ENCODE assay signal across 10 cellular contexts in genomic region chr4:40908297-40908696, GRCh38.
A peak's percentile ranks its signal among the peaks of the same experiment; 100 is the strongest.
DNase-seq lines count a peak whose midpoint lies in the region; ATAC-seq, FAIRE-seq and TF ChIP-seq lines count a peak whose summit lies in the region.
"Had no signal": no experiment of that assay in that cellular context is flagged by ENCODE, and none has a peak within 500 bp of the region (broad histone marks: within the 10 kb centered on the region; RNA-seq: fewer than 3 reads in every experiment).

No MANE protein-coding gene starts in this region.

- no peak overlapping the region for H2AK5ac ChIP-seq in H1 (ENCODE audit: low read depth, low read length)

- H3K18ac ChIP-seq in H1 (ENCODE audit: extremely low read depth, low read length): peak overlapping the region; percentile 65

- intact Hi-C loops in cardiac septum (cut with DNase I): no loop called here

- H3K9me3 ChIP-seq in HUES48 (ENCODE audit: control insufficient read depth, insufficient read depth, low read length) (no peaks in the 10 kb centered on the region), H1 (ENCODE audit: insufficient read depth in 2 of 2, low read depth in 1 of 2, low read length in 1 of 2) (no peaks in the 10 kb centered on the region)

- peaks cover 0 to 11% of the 10 kb centered on the region in 2 donors for H3K27me3 Mint-ChIP-seq in stimulated activated naive B cell treated with anti-CD40 and anti-IgM and Interleukin-4, amounts not matched to agents 10 μg/mL and 1 μg/mL and 100 μg/mL, for 72 hours

- CTCF ChIA-PET in H1 (lab: Charles Lee; ENCODE audit: partially characterized antibody): interaction anchor here (0.6 to 14.6 kb wide), 38 partner anchors 8 to 392 kb away, joined by 3 to 224 read pairs (median 4); partner anchors contain the start of genes APBB2 and UCHL1

- POLR2A ChIA-PET in H1 (lab: Charles Lee; ENCODE audit: partially characterized antibody): interaction anchor here (1.5 to 2.0 kb wide), 3 partner anchors 17 to 350 kb away, joined by 4 to 10 read pairs (median 4); partner anchors contain the start of gene UCHL1

- H3K36me3 ChIP-seq in HUES48 (ENCODE audit: control insufficient read depth, insufficient read depth, low read length) (no peaks in the 10 kb centered on the region), H1 (ENCODE audit: control insufficient read depth in 2 of 4, insufficient read depth in 4 of 4, low read length in 3 of 4) (no peaks in the 10 kb centered on the region)

- no peak for TF ChIP-seq POLR2A in H1 (IDR thresholded peaks at IDR 0.05; ENCODE audit: control extremely low read depth in 1 of 2, low read depth in 2 of 2, low read length in 2 of 2)

- H3K79me2 ChIP-seq in H1 (ENCODE audit: control insufficient read depth in 1 of 2, insufficient read depth in 2 of 2, low read length in 2 of 2): no peaks in the 10 kb centered on the region

- H3K4me2 ChIP-seq in H1 (ENCODE audit: insufficient read depth in 1 of 2, low read depth in 2 of 2, low read length in 2 of 2): peak overlapping the region in 1 of 2 experiments; percentile 44; a peak in 2 of 4 replicates

- no peak overlapping the region for H3K23ac ChIP-seq in H1 (ENCODE audit: insufficient read length)

- H2BK15ac ChIP-seq in H1 (ENCODE audit: low read length): no peak overlapping the region

- H2BK5ac ChIP-seq in H1 (ENCODE audit: low read depth, low read length): peak overlapping the region; percentile 6; the same call in 1 of the 2 replicates

- no peak overlapping the region for H4K91ac ChIP-seq in H1 (replicated peaks; ENCODE audit: insufficient read length, low read length)

- H4K8ac ChIP-seq in H1 (ENCODE audit: extremely low read depth, insufficient read depth, low read length): peak overlapping the region; percentile 1; the same call in 1 of the 2 replicates

- no peak overlapping the region for H2AFZ ChIP-seq in H1 (ENCODE audit: low read length)

- no peaks in the 10 kb centered on the region for H3K79me1 ChIP-seq in H1 (ENCODE audit: low read depth, low read length)

- no peak overlapping the region for H3K14ac ChIP-seq in H1 (ENCODE audit: insufficient read length)

- no peak for TF ChIP-seq EP300 in H1 (IDR thresholded peaks at IDR 0.05; ENCODE audit: borderline replicate concordance in 1 of 2, low read depth in 2 of 2, low read length in 2 of 2)

- no peaks in the 10 kb centered on the region for H4K20me1 ChIP-seq in H1 (replicated peaks in 1 of 2; ENCODE audit: control insufficient read depth in 1 of 2, insufficient read depth in 2 of 2, low read length in 2 of 2)

- H3K4me3 Mint-ChIP-seq in stimulated activated naive B cell treated with anti-CD40 and anti-IgM and Interleukin-4, amounts not matched to agents 10 μg/mL and 1 μg/mL and 100 μg/mL, for 72 hours: peak overlapping the region in 1 of 2 donors; percentile 33
- H3K4me3 Mint-ChIP-seq: T-helper 1 cell treated with Interleukin-12 subunit alpha and Interleukin-12 subunit beta and Interleukin-4 antibody, amounts not matched to agents 30 μg/mL and 1 μg/mL, for 36 hours had no signal

- H3K4me1 ChIP-seq in HUES48 (ENCODE audit: control insufficient read depth, insufficient read depth, low read length) (no peaks in the 10 kb centered on the region), H1 (replicated peaks in 1 of 4; ENCODE audit: control insufficient read depth in 3 of 4, insufficient read depth in 4 of 4, low read length in 3 of 4) (peaks cover 0 to 7% (median 4%) of the 10 kb centered on the region in 4 experiments; a peak in 5 of 7 replicates)

- peaks cover 40 to 60% of the 10 kb centered on the region in 2 donors for H3K4me1 Mint-ChIP-seq in stimulated activated naive B cell treated with anti-CD40 and anti-IgM and Interleukin-4, amounts not matched to agents 10 μg/mL and 1 μg/mL and 100 μg/mL, for 72 hours

- no peak overlapping the region for H3K56ac ChIP-seq in H1 (replicated peaks; ENCODE audit: insufficient read length, low read depth, low read length)

- ATAC-seq in stimulated activated naive B cell treated with anti-CD40 and anti-IgM and Interleukin-4, amounts not matched to agents 10 μg/mL and 1 μg/mL and 100 μg/mL, for 72 hours (replicated peaks): peak in 1 of 2 donors; percentile 3

- peak; percentile 80 for DNase-seq in DMS53 (lab: John Stamatoyannopoulos, UW)
- no peak for DNase-seq in DMS53 treated with DMSO at 0.1 percent for 48 hours (lab: John Stamatoyannopoulos, UW; ENCODE audit: unreplicated experiment)
- DNase-seq in H1 (ENCODE audit: low read depth in 1 of 2, low spot score in 2 of 2): peak in 1 of 2 experiments; percentile 9
- peak; percentile 5 for DNase-seq in stimulated activated naive B cell treated with anti-CD40 and anti-IgM and Interleukin-4, amounts not matched to agents 10 μg/mL and 1 μg/mL and 100 μg/mL, for 72 hours
- DNase-seq in stimulated activated CD4-positive, alpha-beta T cell treated with anti-CD3 and anti-CD28 coated beads, Interleukin-2, amount 100 ng/mL, for 48 hours: no peak
- DNase-seq in EL: no peak
- no peak for DNase-seq in cardiac septum (ENCODE audit: low spot score)

- no peak overlapping the region for H3K4me3 ChIP-seq in HUES48 (ENCODE audit: low read depth, low read length)
- H3K4me3 ChIP-seq in H1 (ENCODE audit: extremely low read depth in 1 of 4, insufficient read depth in 2 of 4, low read depth in 3 of 4, low read length in 4 of 4): no peak overlapping the region

- peak overlapping the region; percentile 91 for H3K27ac Mint-ChIP-seq in stimulated activated naive B cell treated with anti-CD40 and anti-IgM and Interleukin-4, amounts not matched to agents 10 μg/mL and 1 μg/mL and 100 μg/mL, for 72 hours

- no peak overlapping the region for H3K9ac ChIP-seq in HUES48 (ENCODE audit: low read depth, low read length)
- peak overlapping the region in 1 of 4 experiments; percentile 22; a peak in 3 of 7 replicates for H3K9ac ChIP-seq in H1 (replicated peaks in 1 of 4; ENCODE audit: extremely low read depth in 1 of 4, low read depth in 3 of 4, low read length in 3 of 4)

- H3K27me3 ChIP-seq in HUES48 (ENCODE audit: control insufficient read depth, insufficient read depth, low read length): no peaks in the 10 kb centered on the region
- no peaks in the 10 kb centered on the region for H3K27me3 ChIP-seq in H1 (replicated peaks in 1 of 4; ENCODE audit: control insufficient read depth in 3 of 4, extremely low read depth in 1 of 4, insufficient read depth in 3 of 4, low read length in 3 of 4)

- H3K9me3 Mint-ChIP-seq in stimulated activated naive B cell treated with anti-CD40 and anti-IgM and Interleukin-4, amounts not matched to agents 10 μg/mL and 1 μg/mL and 100 μg/mL, for 72 hours: no peaks in the 10 kb centered on the region
- H3K9me3 Mint-ChIP-seq: T-helper 1 cell treated with Interleukin-12 subunit alpha and Interleukin-12 subunit beta and Interleukin-4 antibody, amounts not matched to agents 30 μg/mL and 1 μg/mL, for 36 hours had no signal

- H2BK12ac ChIP-seq in H1 (ENCODE audit: low read depth, low read length): no peak overlapping the region

- no peak overlapping the region for H3K4ac ChIP-seq in H1 (replicated peaks; ENCODE audit: insufficient read length, low read depth, low read length)

- no peak for TF ChIP-seq RAD21 in H1 (IDR thresholded peaks at IDR 0.05 in 1 of 2, conservative IDR thresholded peaks at IDR 0.05 in 1 of 2; ENCODE audit: low read depth in 2 of 2, low read length in 2 of 2)

- H3K23me2 ChIP-seq in H1 (ENCODE audit: low read depth, low read length): no peaks in the 10 kb centered on the region; the same call in 1 of the 2 replicates

- peak overlapping the region; percentile 16 for H2BK120ac ChIP-seq in H1 (replicated peaks; ENCODE audit: low read depth, low read length)

- H2BK20ac ChIP-seq in H1 (ENCODE audit: low read length): no peak overlapping the region

- no peak overlapping the region for H4K5ac ChIP-seq in H1 (ENCODE audit: insufficient read length, low read depth, low read length)

- no peaks in the 10 kb centered on the region for H3K36me3 Mint-ChIP-seq in stimulated activated naive B cell treated with anti-CD40 and anti-IgM and Interleukin-4, amounts not matched to agents 10 μg/mL and 1 μg/mL and 100 μg/mL, for 72 hours

- TF ChIP-seq CTCF in H1 (IDR thresholded peaks at IDR 0.05; ENCODE audit: control extremely low read depth in 1 of 3, insufficient read depth in 1 of 3, low read depth in 1 of 3, low read length in 3 of 3): no peak

- H3K27ac ChIP-seq in HUES48 (ENCODE audit: low read depth, low read length) (peak overlapping the region; percentile 53), H1 (ENCODE audit: low read depth, low read length) (no peak overlapping the region)

- WGBS in H1 (ENCODE audit: extremely low coverage in 1 of 2, insufficient coverage in 1 of 2, insufficient read length in 1 of 2, insufficient replicate concordance in 2 of 2, low coverage in 1 of 2, low lambda C conversion rate in 2 of 2, missing lambda C conversion rate in 1 of 2), 2 experiments: 72% methylated on average over 12 of the region's 12 CpGs; no CpG with 5 or more reads in 1 of the 2 experiments

- no peak for FAIRE-seq in H1 (lab: Jason Lieb, UNC)
- FAIRE-seq: A204.1 had no signal

TF ChIP-seq in H1, 55 proteins besides CTCF, POLR2A, EP300 and RAD21:
- TF ChIP-seq YY1 (IDR thresholded peaks at IDR 0.05; ENCODE audit: low read depth, low read length) (no peak), TEAD4 (IDR thresholded peaks at IDR 0.05; ENCODE audit: low read depth, low read length) (0 out of 2 replicates have a peak, but pooled peaks have one; percentile 15)

Comparison
In these comparisons a context has a peak if more than half of its experiments do, and no peak if none do; other contexts are left out.
1. DNase-seq: peak in DMS53 (single experiment) and stimulated activated naive B cell treated with anti-CD40 and anti-IgM and Interleukin-4, amounts not matched to agents 10 μg/mL and 1 μg/mL and 100 μg/mL, for 72 hours (single experiment); none in DMS53 treated with DMSO at 0.1 percent for 48 hours (single experiment), stimulated activated CD4-positive, alpha-beta T cell treated with anti-CD3 and anti-CD28 coated beads, Interleukin-2, amount 100 ng/mL, for 48 hours (0 of 2), EL (single experiment) and cardiac septum (single experiment).